9 cellular contexts compared by ENCODE assay signal in genomic region chr2:11749646-11750349, GRCh38. TPM values are rescaled to one million over a fixed set of nuclear protein-coding genes. Genes with fewer than 3 reads are reported as not detected.
A peak's percentile ranks its signal among the peaks of the same experiment; 100 is the strongest.
DNase-seq lines count a peak whose midpoint lies in the region; ATAC-seq and TF ChIP-seq lines count a peak whose summit lies in the region.
"Had no signal": no experiment of that assay in that cellular context is flagged by ENCODE, and none has a peak within 500 bp of the region (broad histone marks: within the 10 kb centered on the region; RNA-seq: fewer than 3 reads in every experiment).

No MANE protein-coding gene starts in this region.

- no peak overlapping the region for H2AFZ ChIP-seq in OCI-LY3 (ENCODE audit: low read depth, low read length)

- H3K27ac ChIP-seq in OCI-LY3 (ENCODE audit: low read length) (no peak overlapping the region; the same call in 1 of the 2 replicates), thymus (ENCODE audit: low read depth) (peak overlapping the region; percentile 67), foreskin keratinocyte (no peak overlapping the region)
- H3K27ac ChIP-seq: SJCRH30 had no signal

- peak overlapping the region; percentile 84 for H3K27ac Mint-ChIP-seq in activated naive CD4-positive, alpha-beta T cell treated with anti-CD3 and anti-CD28 coated beads for 36 hours

- TF ChIP-seq CTCF in OCI-LY3 (IDR thresholded peaks at IDR 0.05; ENCODE audit: low read depth, low read length) (no peak), foreskin keratinocyte (conservative IDR thresholded peaks at IDR 0.05) (no peak)

- H3K27me3 ChIP-seq in OCI-LY3 (ENCODE audit: low read depth, low read length), result peaks cover 3% of the 10 kb centered on the region; the same call in 1 of the 2 replicates
- H3K27me3 ChIP-seq in thymus (ENCODE audit: control insufficient read depth, insufficient read depth), result no peaks in the 10 kb centered on the region
- H3K27me3 ChIP-seq in foreskin keratinocyte, result no peaks in the 10 kb centered on the region
- H3K27me3 ChIP-seq: SJCRH30 had no signal

- no peaks in the 10 kb centered on the region for H3K27me3 Mint-ChIP-seq in activated naive CD4-positive, alpha-beta T cell treated with anti-CD3 and anti-CD28 coated beads for 36 hours (ENCODE audit: low read depth)

- peaks cover 80% of the 10 kb centered on the region for H3K4me1 Mint-ChIP-seq in activated naive CD4-positive, alpha-beta T cell treated with anti-CD3 and anti-CD28 coated beads for 36 hours (ENCODE audit: low read depth)

- H3K9me3 Mint-ChIP-seq in activated naive CD4-positive, alpha-beta T cell treated with anti-CD3 and anti-CD28 coated beads for 36 hours, result no peaks in the 10 kb centered on the region

- CTCF ChIA-PET in activated naive CD4-positive, alpha-beta T cell treated with anti-CD3 and anti-CD28 coated beads for 36 hours (lab: Charles Lee), result interaction anchor here (1.2 to 12.2 kb wide), 5 partner anchors 8 to 62 kb away, joined by 5 to 169 read pairs (median 5); no protein-coding TSS in a partner anchor

- H4K20me1 ChIP-seq in OCI-LY3 (ENCODE audit: insufficient read depth, low read length), result peaks cover 37% of the 10 kb centered on the region

- H3K9me3 ChIP-seq in OCI-LY3 (ENCODE audit: insufficient read depth, low read length) (no peaks in the 10 kb centered on the region), thymus (ENCODE audit: control insufficient read depth) (no peaks in the 10 kb centered on the region)
- H3K9me3 ChIP-seq: SJCRH30 had no signal

- DNase-seq in activated naive CD4-positive, alpha-beta T cell treated with anti-CD3 and anti-CD28 coated beads for 36 hours, result no peak
- no peak for DNase-seq in activated naive CD4-positive, alpha-beta T cell (lab: John Stamatoyannopoulos, UW)
- peak; percentile 17 for DNase-seq in fibroblast of gingiva (ENCODE audit: low read depth)
- no peak for DNase-seq in dermis blood vessel endothelial cell
- DNase-seq in NCI-H1930 (lab: John Stamatoyannopoulos, UW), result no peak
- DNase-seq in foreskin keratinocyte, result no peak

- 0 out of 2 replicates have a peak overlapping the region, but pooled peaks have one; percentile 16 for H3K9ac ChIP-seq in OCI-LY3 (ENCODE audit: low read length)

- no peaks in the 10 kb centered on the region for H3K36me3 ChIP-seq in OCI-LY3 (replicated peaks; ENCODE audit: low read depth, low read length)
- no peaks in the 10 kb centered on the region for H3K36me3 ChIP-seq in thymus (ENCODE audit: control insufficient read depth, insufficient read depth)

- peak overlapping the region; percentile 91 for H3K4me2 ChIP-seq in OCI-LY3 (ENCODE audit: low read length)

- no peak for ATAC-seq in foreskin keratinocyte

- H3K4me1 ChIP-seq in OCI-LY3 (ENCODE audit: low read length), result peaks cover 71% of the 10 kb centered on the region
- H3K4me1 ChIP-seq in thymus (ENCODE audit: control insufficient read depth, insufficient read depth, low read length), result peaks cover 32% of the 10 kb centered on the region
- H3K4me1 ChIP-seq in foreskin keratinocyte, result peaks cover 34% of the 10 kb centered on the region

- 63% methylated on average over 13 of the region's 13 CpGs for WGBS in thymus

- intact Hi-C loops in activated naive CD4-positive, alpha-beta T cell treated with anti-CD3 and anti-CD28 coated beads for 36 hours (cut with micrococcal nuclease), result loop anchor here (5.0 to 10.0 kb wide), 10 partner anchors 282 to 1627 kb away; partner anchors contain the start of genes E2F6, ODC1, PDIA6 and ROCK2

- peaks cover 21% of the 10 kb centered on the region for H3K36me3 Mint-ChIP-seq in activated naive CD4-positive, alpha-beta T cell treated with anti-CD3 and anti-CD28 coated beads for 36 hours (ENCODE audit: low read depth)

- H3K4me3 ChIP-seq in OCI-LY3 (ENCODE audit: low read length), result peak overlapping the region; percentile 12; the same call in 1 of the 2 replicates
- H3K4me3 ChIP-seq in thymus (ENCODE audit: low read length), result no peak overlapping the region
- H3K4me3 ChIP-seq: SJCRH30 had no signal

- H3K4me3 Mint-ChIP-seq in activated naive CD4-positive, alpha-beta T cell treated with anti-CD3 and anti-CD28 coated beads for 36 hours, result peak overlapping the region; percentile 90

- peaks cover 56% of the 10 kb centered on the region for H3K79me2 ChIP-seq in OCI-LY3 (ENCODE audit: low read length)

RNA-seq across cellular contexts. Expression of gene LPIN1, which starts 3.4 kb away (rescaled TPM):
- total RNA-seq in activated naive CD4-positive, alpha-beta T cell treated with anti-CD3 and anti-CD28 coated beads for 36 hours, result 100 to 1,000 TPM in 1 of 2 experiments, 10 to 100 TPM in 1; 96.4 to 102 TPM
- 46.6 TPM for polyA plus RNA-seq in thymus
- 24.0 and 36.3 TPM in 2 replicates for total RNA-seq in dermis blood vessel endothelial cell
- 76.8 and 92.5 TPM in 2 replicates for total RNA-seq in foreskin keratinocyte
- polyA plus RNA-seq in foreskin keratinocyte, result 22.6 and 23.2 TPM in 2 replicates
